In the genomic region with DNA sequence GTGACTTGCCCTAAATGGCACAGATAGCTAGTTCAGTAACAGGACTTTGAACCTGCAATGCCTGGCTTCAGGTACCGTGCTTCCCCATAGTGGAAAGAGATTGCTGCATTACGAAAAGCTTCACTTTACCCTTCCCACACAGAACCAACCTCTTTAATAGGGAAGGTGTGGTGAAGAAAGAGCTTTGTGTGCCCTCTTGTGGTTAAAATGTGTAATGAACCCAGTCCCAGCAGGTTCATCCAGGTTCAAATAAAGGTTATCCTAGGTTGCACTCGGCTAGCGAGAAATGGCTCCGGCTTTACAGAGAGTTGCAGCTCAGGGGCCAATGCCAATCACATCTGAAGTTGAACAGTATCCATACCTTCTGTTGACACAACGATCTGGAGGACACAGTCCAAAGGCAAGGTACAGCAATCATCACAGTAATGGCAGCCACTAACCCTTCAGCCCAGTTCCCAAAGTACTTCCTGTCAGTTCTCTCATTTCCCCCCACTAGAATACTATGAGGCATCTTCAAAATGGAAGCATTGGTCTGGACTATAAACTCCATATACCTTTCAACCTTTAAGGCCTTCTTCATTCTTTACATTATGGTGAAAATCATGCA, we compare ENCODE assay signal across 10 cellular contexts. TPM values are rescaled to one million over a fixed set of nuclear protein-coding genes. Genes with fewer than 3 reads are reported as not detected.
A peak's percentile ranks its signal among the peaks of the same experiment; 100 is the strongest.
DNase-seq lines count a peak whose midpoint lies in the region; ATAC-seq and TF ChIP-seq lines count a peak whose summit lies in the region.
"Had no signal": no experiment of that assay in that cellular context is flagged by ENCODE, and none has a peak within 500 bp of the region (broad histone marks: within the 10 kb centered on the region; RNA-seq: fewer than 3 reads in every experiment).

No MANE protein-coding gene starts in this region.

- H3K27ac ChIP-seq in Karpas-422 (ENCODE audit: low read length) (no peak overlapping the region), SJCRH30 (no peak overlapping the region), right cardiac atrium (ENCODE audit: low read length) (no peak overlapping the region)

- ATAC-seq in left lobe of liver (peak; percentile 97), GM19397 (IDR thresholded peaks at IDR 0.05; ENCODE audit: unreplicated experiment) (no peak), omental fat pad (ENCODE audit: low FRiP score) (no peak), right cardiac atrium (no peak)

- H2AFZ ChIP-seq in Karpas-422 (ENCODE audit: low read length): no peak overlapping the region

- H3K9me3 ChIP-seq in Karpas-422 (ENCODE audit: low read length) (no peaks in the 10 kb centered on the region), SJCRH30 (replicated peaks) (no peaks in the 10 kb centered on the region; the same call in 1 of the 2 replicates), right cardiac atrium (ENCODE audit: control insufficient read depth, low read length) (no peaks in the 10 kb centered on the region)

- H4K20me1 ChIP-seq in Karpas-422 (ENCODE audit: insufficient read depth, low read depth, low read length): no peaks in the 10 kb centered on the region

- TF ChIP-seq CTCF in GM12865 (IDR thresholded peaks at IDR 0.05; ENCODE audit: insufficient read depth, low read depth, low read length, missing control alignments): peak; percentile 62
- no peak for TF ChIP-seq CTCF in omental fat pad (IDR thresholded peaks at IDR 0.05)

- H3K4me3 ChIP-seq in GM12865 (ENCODE audit: low read depth, low read length): no peak overlapping the region
- no peak overlapping the region for H3K4me3 ChIP-seq in Karpas-422 (ENCODE audit: low read length)
- H3K4me3 ChIP-seq in SJCRH30: no peak overlapping the region
- H3K4me3 ChIP-seq in right cardiac atrium (ENCODE audit: low read length): no peak overlapping the region

- H3K36me3 ChIP-seq in Karpas-422 (ENCODE audit: insufficient read depth, low read length): no peaks in the 10 kb centered on the region
- no peaks in the 10 kb centered on the region for H3K36me3 ChIP-seq in SJCRH30

- H3K9me2 ChIP-seq in Karpas-422 (replicated peaks; ENCODE audit: insufficient read depth, low read length): no peaks in the 10 kb centered on the region

- H3K4me2 ChIP-seq in Karpas-422 (ENCODE audit: low read depth, low read length, poor library complexity, severe bottlenecking): no peak overlapping the region

- WGBS in right cardiac atrium: 67% methylated on average over 6 of the region's 6 CpGs

- H3K27me3 ChIP-seq in Karpas-422 (ENCODE audit: low read length) (no peaks in the 10 kb centered on the region), SJCRH30 (no peaks in the 10 kb centered on the region), right cardiac atrium (ENCODE audit: control insufficient read depth, insufficient read depth) (no peaks in the 10 kb centered on the region)

- intact Hi-C loops in right cardiac atrium (cut with DNase I): no loop called here

- no peaks in the 10 kb centered on the region for H3K4me1 ChIP-seq in Karpas-422 (ENCODE audit: low read length)
- H3K4me1 ChIP-seq in SJCRH30: no peaks in the 10 kb centered on the region
- no peaks in the 10 kb centered on the region for H3K4me1 ChIP-seq in right cardiac atrium (ENCODE audit: control insufficient read depth, insufficient read depth, low read length)

- H3K79me2 ChIP-seq in Karpas-422 (ENCODE audit: low read length): no peaks in the 10 kb centered on the region

- DNase-seq in GM12865 (ENCODE audit: low read depth) (peak; percentile 35), Karpas-422 (peak; percentile 77), SJCRH30 (peak; percentile 27 to 74), left lobe of liver (ENCODE audit: low spot score) (no peak), NCI-H510A (lab: John Stamatoyannopoulos, UW) (no peak), omental fat pad (ENCODE audit: low spot score) (no peak), right cardiac atrium (no peak)
- DNase-seq: activated CD4-positive, alpha-beta memory T cell treated with anti-CD3 and anti-CD28 coated beads, Interleukin-2, amount 10 ng/mL, durations not matched to agents 7 days and 5 days; foreskin melanocyte had no signal

- no peak overlapping the region for H3K9ac ChIP-seq in Karpas-422 (ENCODE audit: low read length)

RNA-seq across cellular contexts. Expression of a gene that starts 3.0 kb away (rescaled TPM):
- total RNA-seq in Karpas-422 (2014; rRNA removed; shearing (Covaris generic); ENCODE audit: low replicate concordance): not detected in 2 replicates
- not detected in 2 replicates for total RNA-seq in SJCRH30 (2014; rRNA removed; shearing (Covaris generic))
- total RNA-seq in left lobe of liver: not detected
- total RNA-seq in omental fat pad: not detected
- not detected for total RNA-seq in right cardiac atrium
- polyA plus RNA-seq in right cardiac atrium: not detected
- total RNA-seq: activated CD4-positive, alpha-beta memory T cell treated with anti-CD3 and anti-CD28 coated beads, Interleukin-2, amount 10 ng/mL, durations not matched to agents 7 days and 5 days had no signal

RNA-seq across cellular contexts. Expression of a gene that starts 48.0 kb away (rescaled TPM):
- total RNA-seq in Karpas-422 (2014; rRNA removed; shearing (Covaris generic); ENCODE audit: low replicate concordance): not detected in 2 replicates
- total RNA-seq in SJCRH30 (2014; rRNA removed; shearing (Covaris generic)): not detected in 2 replicates
- total RNA-seq in left lobe of liver (not detected), omental fat pad (not detected), right cardiac atrium (not detected)
- polyA plus RNA-seq in right cardiac atrium: not detected
- total RNA-seq: activated CD4-positive, alpha-beta memory T cell treated with anti-CD3 and anti-CD28 coated beads, Interleukin-2, amount 10 ng/mL, durations not matched to agents 7 days and 5 days had no signal

Comparison
In these comparisons a context has a peak if more than half of its experiments do, and no peak if none do; other contexts are left out.
1. DNase-seq: peak in GM12865 (single experiment), Karpas-422 (single experiment) and SJCRH30 (2 of 2); none in left lobe of liver (single experiment), NCI-H510A (single experiment), omental fat pad (single experiment) and right cardiac atrium (0 of 3).